Comparison of ENCODE assay signal across 1 cellular context in genomic region chr1:226549094-226549936, GRCh38.
TF ChIP-seq lines count a peak whose summit lies in the region.

No MANE protein-coding gene starts in this region.

TF ChIP-seq in WTC11, 78 proteins besides CTCF, POLR2A, EP300 and RAD21 (continued from another document):
- TF ChIP-seq, protein P1, sequence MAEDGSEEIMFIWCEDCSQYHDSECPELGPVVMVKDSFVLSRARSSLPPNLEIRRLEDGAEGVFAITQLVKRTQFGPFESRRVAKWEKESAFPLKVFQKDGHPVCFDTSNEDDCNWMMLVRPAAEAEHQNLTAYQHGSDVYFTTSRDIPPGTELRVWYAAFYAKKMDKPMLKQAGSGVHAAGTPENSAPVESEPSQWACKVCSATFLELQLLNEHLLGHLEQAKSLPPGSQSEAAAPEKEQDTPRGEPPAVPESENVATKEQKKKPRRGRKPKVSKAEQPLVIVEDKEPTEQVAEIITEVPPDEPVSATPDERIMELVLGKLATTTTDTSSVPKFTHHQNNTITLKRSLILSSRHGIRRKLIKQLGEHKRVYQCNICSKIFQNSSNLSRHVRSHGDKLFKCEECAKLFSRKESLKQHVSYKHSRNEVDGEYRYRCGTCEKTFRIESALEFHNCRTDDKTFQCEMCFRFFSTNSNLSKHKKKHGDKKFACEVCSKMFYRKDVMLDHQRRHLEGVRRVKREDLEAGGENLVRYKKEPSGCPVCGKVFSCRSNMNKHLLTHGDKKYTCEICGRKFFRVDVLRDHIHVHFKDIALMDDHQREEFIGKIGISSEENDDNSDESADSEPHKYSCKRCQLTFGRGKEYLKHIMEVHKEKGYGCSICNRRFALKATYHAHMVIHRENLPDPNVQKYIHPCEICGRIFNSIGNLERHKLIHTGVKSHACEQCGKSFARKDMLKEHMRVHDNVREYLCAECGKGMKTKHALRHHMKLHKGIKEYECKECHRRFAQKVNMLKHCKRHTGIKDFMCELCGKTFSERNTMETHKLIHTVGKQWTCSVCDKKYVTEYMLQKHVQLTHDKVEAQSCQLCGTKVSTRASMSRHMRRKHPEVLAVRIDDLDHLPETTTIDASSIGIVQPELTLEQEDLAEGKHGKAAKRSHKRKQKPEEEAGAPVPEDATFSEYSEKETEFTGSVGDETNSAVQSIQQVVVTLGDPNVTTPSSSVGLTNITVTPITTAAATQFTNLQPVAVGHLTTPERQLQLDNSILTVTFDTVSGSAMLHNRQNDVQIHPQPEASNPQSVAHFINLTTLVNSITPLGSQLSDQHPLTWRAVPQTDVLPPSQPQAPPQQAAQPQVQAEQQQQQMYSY (CRISPR knock-in tag; IDR thresholded peaks at IDR 0.05): 0 out of 2 replicates have a peak, but pooled peaks have one; percentile 22
- 0 out of 2 replicates have a peak, but pooled peaks have one; percentile 18 for TF ChIP-seq ZNF281 (CRISPR knock-in tag; IDR thresholded peaks at IDR 0.05)
- TF ChIP-seq TP53 (CRISPR knock-in tag; IDR thresholded peaks at IDR 0.05): 0 out of 2 replicates have a peak, but pooled peaks have one; percentile 54
